ENCODE assay signal across 1 cellular context in the genomic region with DNA sequence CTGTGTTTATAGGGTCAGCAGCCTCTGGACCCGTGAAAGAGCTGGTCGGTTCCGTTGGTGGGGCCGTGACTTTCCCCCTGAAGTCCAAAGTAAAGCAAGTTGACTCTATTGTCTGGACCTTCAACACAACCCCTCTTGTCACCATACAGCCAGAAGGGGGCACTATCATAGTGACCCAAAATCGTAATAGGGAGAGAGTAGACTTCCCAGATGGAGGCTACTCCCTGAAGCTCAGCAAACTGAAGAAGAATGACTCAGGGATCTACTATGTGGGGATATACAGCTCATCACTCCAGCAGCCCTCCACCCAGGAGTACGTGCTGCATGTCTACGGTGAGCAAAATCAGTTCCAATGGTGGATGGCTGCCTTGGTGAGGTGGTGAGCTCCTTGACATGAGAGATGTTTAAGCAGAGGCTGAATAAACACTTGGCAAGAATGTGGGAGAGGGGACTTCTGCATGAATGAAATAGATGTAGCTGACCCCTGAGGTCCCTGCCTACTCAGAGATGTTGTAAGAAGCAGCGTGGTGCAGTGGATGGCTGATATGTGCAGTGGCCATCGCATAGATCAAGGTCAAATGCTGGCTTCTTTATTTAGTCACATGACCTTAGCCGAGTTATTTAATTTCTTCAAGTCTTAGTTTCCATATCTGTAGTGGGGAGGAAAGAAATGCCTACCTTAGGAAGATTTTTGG.
TF ChIP-seq lines count a peak whose summit lies in the region.

No MANE protein-coding gene starts in this region.

TF ChIP-seq in GM23338, 12 proteins besides CTCF, POLR2A, EP300 and RAD21:
- TF ChIP-seq, protein P1, sequence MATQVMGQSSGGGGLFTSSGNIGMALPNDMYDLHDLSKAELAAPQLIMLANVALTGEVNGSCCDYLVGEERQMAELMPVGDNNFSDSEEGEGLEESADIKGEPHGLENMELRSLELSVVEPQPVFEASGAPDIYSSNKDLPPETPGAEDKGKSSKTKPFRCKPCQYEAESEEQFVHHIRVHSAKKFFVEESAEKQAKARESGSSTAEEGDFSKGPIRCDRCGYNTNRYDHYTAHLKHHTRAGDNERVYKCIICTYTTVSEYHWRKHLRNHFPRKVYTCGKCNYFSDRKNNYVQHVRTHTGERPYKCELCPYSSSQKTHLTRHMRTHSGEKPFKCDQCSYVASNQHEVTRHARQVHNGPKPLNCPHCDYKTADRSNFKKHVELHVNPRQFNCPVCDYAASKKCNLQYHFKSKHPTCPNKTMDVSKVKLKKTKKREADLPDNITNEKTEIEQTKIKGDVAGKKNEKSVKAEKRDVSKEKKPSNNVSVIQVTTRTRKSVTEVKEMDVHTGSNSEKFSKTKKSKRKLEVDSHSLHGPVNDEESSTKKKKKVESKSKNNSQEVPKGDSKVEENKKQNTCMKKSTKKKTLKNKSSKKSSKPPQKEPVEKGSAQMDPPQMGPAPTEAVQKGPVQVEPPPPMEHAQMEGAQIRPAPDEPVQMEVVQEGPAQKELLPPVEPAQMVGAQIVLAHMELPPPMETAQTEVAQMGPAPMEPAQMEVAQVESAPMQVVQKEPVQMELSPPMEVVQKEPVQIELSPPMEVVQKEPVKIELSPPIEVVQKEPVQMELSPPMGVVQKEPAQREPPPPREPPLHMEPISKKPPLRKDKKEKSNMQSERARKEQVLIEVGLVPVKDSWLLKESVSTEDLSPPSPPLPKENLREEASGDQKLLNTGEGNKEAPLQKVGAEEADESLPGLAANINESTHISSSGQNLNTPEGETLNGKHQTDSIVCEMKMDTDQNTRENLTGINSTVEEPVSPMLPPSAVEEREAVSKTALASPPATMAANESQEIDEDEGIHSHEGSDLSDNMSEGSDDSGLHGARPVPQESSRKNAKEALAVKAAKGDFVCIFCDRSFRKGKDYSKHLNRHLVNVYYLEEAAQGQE (IDR thresholded peaks at IDR 0.05; ENCODE audit: unreplicated experiment) = no peak
- no peak for TF ChIP-seq EZH2phosphoT487 (IDR thresholded peaks at IDR 0.05; ENCODE audit: unreplicated experiment)
- TF ChIP-seq, protein P2, sequence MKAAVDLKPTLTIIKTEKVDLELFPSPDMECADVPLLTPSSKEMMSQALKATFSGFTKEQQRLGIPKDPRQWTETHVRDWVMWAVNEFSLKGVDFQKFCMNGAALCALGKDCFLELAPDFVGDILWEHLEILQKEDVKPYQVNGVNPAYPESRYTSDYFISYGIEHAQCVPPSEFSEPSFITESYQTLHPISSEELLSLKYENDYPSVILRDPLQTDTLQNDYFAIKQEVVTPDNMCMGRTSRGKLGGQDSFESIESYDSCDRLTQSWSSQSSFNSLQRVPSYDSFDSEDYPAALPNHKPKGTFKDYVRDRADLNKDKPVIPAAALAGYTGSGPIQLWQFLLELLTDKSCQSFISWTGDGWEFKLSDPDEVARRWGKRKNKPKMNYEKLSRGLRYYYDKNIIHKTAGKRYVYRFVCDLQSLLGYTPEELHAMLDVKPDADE (IDR thresholded peaks at IDR 0.05) = no peak
- no peak for TF ChIP-seq CREB1 (CRISPR knock-in tag; IDR thresholded peaks at IDR 0.05; ENCODE audit: low read depth)
- TF ChIP-seq POLR2AphosphoS5 (IDR thresholded peaks at IDR 0.05; ENCODE audit: low read depth) = no peak
- no peak for TF ChIP-seq NANOG (IDR thresholded peaks at IDR 0.05; ENCODE audit: borderline replicate concordance)
- TF ChIP-seq EZH2 (IDR thresholded peaks at IDR 0.05; ENCODE audit: low read depth, unreplicated experiment) = no peak
- no peak for TF ChIP-seq ZNF114 (CRISPR knock-in tag; IDR thresholded peaks at IDR 0.05)
- TF ChIP-seq, protein P3, sequence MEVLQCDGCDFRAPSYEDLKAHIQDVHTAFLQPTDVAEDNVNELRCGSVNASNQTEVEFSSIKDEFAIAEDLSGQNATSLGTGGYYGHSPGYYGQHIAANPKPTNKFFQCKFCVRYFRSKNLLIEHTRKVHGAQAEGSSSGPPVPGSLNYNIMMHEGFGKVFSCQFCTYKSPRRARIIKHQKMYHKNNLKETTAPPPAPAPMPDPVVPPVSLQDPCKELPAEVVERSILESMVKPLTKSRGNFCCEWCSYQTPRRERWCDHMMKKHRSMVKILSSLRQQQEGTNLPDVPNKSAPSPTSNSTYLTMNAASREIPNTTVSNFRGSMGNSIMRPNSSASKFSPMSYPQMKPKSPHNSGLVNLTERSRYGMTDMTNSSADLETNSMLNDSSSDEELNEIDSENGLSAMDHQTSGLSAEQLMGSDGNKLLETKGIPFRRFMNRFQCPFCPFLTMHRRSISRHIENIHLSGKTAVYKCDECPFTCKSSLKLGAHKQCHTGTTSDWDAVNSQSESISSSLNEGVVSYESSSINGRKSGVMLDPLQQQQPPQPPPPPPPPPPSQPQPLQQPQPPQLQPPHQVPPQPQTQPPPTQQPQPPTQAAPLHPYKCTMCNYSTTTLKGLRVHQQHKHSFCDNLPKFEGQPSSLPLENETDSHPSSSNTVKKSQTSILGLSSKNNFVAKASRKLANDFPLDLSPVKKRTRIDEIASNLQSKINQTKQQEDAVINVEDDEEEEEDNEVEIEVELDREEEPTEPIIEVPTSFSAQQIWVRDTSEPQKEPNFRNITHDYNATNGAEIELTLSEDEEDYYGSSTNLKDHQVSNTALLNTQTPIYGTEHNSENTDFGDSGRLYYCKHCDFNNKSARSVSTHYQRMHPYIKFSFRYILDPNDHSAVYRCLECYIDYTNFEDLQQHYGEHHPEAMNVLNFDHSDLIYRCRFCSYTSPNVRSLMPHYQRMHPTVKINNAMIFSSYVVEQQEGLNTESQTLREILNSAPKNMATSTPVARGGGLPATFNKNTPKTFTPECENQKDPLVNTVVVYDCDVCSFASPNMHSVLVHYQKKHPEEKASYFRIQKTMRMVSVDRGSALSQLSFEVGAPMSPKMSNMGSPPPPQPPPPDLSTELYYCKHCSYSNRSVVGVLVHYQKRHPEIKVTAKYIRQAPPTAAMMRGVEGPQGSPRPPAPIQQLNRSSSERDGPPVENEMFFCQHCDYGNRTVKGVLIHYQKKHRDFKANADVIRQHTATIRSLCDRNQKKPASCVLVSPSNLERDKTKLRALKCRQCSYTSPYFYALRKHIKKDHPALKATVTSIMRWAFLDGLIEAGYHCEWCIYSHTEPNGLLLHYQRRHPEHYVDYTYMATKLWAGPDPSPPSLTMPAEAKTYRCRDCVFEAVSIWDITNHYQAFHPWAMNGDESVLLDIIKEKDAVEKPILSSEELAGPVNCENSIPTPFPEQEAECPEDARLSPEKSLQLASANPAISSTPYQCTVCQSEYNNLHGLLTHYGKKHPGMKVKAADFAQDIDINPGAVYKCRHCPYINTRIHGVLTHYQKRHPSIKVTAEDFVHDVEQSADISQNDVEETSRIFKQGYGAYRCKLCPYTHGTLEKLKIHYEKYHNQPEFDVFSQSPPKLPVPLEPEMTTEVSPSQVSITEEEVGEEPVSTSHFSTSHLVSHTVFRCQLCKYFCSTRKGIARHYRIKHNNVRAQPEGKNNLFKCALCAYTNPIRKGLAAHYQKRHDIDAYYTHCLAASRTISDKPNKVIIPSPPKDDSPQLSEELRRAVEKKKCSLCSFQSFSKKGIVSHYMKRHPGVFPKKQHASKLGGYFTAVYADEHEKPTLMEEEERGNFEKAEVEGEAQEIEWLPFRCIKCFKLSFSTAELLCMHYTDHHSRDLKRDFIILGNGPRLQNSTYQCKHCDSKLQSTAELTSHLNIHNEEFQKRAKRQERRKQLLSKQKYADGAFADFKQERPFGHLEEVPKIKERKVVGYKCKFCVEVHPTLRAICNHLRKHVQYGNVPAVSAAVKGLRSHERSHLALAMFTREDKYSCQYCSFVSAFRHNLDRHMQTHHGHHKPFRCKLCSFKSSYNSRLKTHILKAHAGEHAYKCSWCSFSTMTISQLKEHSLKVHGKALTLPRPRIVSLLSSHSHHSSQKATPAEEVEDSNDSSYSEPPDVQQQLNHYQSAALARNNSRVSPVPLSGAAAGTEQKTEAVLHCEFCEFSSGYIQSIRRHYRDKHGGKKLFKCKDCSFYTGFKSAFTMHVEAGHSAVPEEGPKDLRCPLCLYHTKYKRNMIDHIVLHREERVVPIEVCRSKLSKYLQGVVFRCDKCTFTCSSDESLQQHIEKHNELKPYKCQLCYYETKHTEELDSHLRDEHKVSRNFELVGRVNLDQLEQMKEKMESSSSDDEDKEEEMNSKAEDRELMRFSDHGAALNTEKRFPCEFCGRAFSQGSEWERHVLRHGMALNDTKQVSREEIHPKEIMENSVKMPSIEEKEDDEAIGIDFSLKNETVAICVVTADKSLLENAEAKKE (CRISPR knock-in tag; IDR thresholded peaks at IDR 0.05) = no peak
- TF ChIP-seq STAT1 (IDR thresholded peaks at IDR 0.05; ENCODE audit: unreplicated experiment) = no peak
- TF ChIP-seq JUNB (IDR thresholded peaks at IDR 0.05; ENCODE audit: unreplicated experiment) = no peak
- TF ChIP-seq ZNF331 (CRISPR knock-in tag; IDR thresholded peaks at IDR 0.05; ENCODE audit: low read depth) = no peak
